Comparison of ENCODE assay signal across 10 cellular contexts in genomic region chr12:62724947-62725447, GRCh38.
DNase-seq lines count a peak whose midpoint lies in the region; ATAC-seq and TF ChIP-seq lines count a peak whose summit lies in the region.
"Had no signal": no experiment of that assay in that cellular context is flagged by ENCODE, and none has a peak within 500 bp of the region (broad histone marks: within the 10 kb centered on the region; RNA-seq: fewer than 3 reads in every experiment).

No MANE protein-coding gene starts in this region.

- H3K27ac ChIP-seq in Panc1 (ENCODE audit: low read length) = peak overlapping the region; percentile 95
- H3K27ac ChIP-seq in parathyroid adenoma = no peak overlapping the region

- intact Hi-C loops in Panc1 (cut with micrococcal nuclease; ENCODE audit: unreplicated experiment) = no loop called here
- intact Hi-C loops in activated CD4-positive, alpha-beta memory T cell treated with anti-CD3 and anti-CD28 coated beads for 36 hours (cut with micrococcal nuclease) = no loop called here

- no peak overlapping the region for H2AFZ ChIP-seq in parathyroid adenoma

- peak overlapping the region; percentile 24 for H3K4me2 ChIP-seq in parathyroid adenoma (ENCODE audit: low read length)

- ATAC-seq in Panc1 = peak; percentile 96
- ATAC-seq in GM18907 (IDR thresholded peaks at IDR 0.05; ENCODE audit: unreplicated experiment) = no peak

- H3K4me3 ChIP-seq in Panc1 (ENCODE audit: low read depth in 2 of 2, low read length in 2 of 2) = no peak overlapping the region
- H3K4me3 ChIP-seq in parathyroid adenoma (ENCODE audit: low read depth, low read length) = no peak overlapping the region
- H3K4me3 ChIP-seq: tibial artery had no signal

- in situ Hi-C loops in Panc1 (cut with HindIII; ENCODE audit: low pct_unique_long_range_greater_than_20kb, low sequenced_read_pairs) = no loop called here

- no peaks in the 10 kb centered on the region; the same call in 1 of the 2 replicates for H3K9me3 ChIP-seq in Panc1 (ENCODE audit: control insufficient read depth, insufficient read depth, low read depth, low read length)
- no peaks in the 10 kb centered on the region for H3K9me3 ChIP-seq in parathyroid adenoma (ENCODE audit: control insufficient read depth, low read length)
- H3K9me3 ChIP-seq: tibial artery had no signal

- CTCF ChIA-PET in Panc1 (lab: Charles Lee) = interaction anchor here (0.6 kb wide), 1 partner anchor 15 kb away, joined by 4 read pairs; no protein-coding TSS in a partner anchor
- CTCF ChIA-PET in activated CD4-positive, alpha-beta memory T cell treated with anti-CD3 and anti-CD28 coated beads for 36 hours (lab: Charles Lee) = no interaction called here

- DNase-seq in ELR (ENCODE audit: low read depth) (peak; percentile 98), Panc1 (ENCODE audit: low read depth, low spot score) (peak; percentile 72), fibroblast of peridontal ligament (ENCODE audit: extremely low read depth) (peak; percentile 95), HuH-7 (ENCODE audit: low spot score) (no peak), NCI-H2171 treated with DMSO at 0.1 percent for 48 hours (lab: John Stamatoyannopoulos, UW) (no peak)
- DNase-seq in activated CD4-positive, alpha-beta memory T cell treated with anti-CD3 and anti-CD28 coated beads for 36 hours = no peak
- DNase-seq: T-helper 9 cell had no signal

- H3K36me3 ChIP-seq in Panc1 (ENCODE audit: control insufficient read depth, insufficient read depth, low read length) (no peaks in the 10 kb centered on the region), parathyroid adenoma (ENCODE audit: control insufficient read depth, insufficient read depth, low read length) (no peaks in the 10 kb centered on the region)
- H3K36me3 ChIP-seq: tibial artery had no signal

- BruUV-seq in Panc1 (replicated peaks; lab: Mats Ljungman, UMichigan) = no TSS peak

- H3K27ac Mint-ChIP-seq in activated CD4-positive, alpha-beta memory T cell treated with anti-CD3 and anti-CD28 coated beads for 36 hours = no peak overlapping the region

- H3K36me3 Mint-ChIP-seq in activated CD4-positive, alpha-beta memory T cell treated with anti-CD3 and anti-CD28 coated beads for 36 hours = no peaks in the 10 kb centered on the region

- H3K9me3 Mint-ChIP-seq in activated CD4-positive, alpha-beta memory T cell treated with anti-CD3 and anti-CD28 coated beads for 36 hours = no peaks in the 10 kb centered on the region

- TF ChIP-seq CTCF in Panc1 (IDR thresholded peaks at IDR 0.05) (no peak), parathyroid adenoma (IDR thresholded peaks at IDR 0.05) (no peak)

- H3K4me1 Mint-ChIP-seq in activated CD4-positive, alpha-beta memory T cell treated with anti-CD3 and anti-CD28 coated beads for 36 hours (ENCODE audit: low read depth) = no peaks in the 10 kb centered on the region

- peaks cover 11% of the 10 kb centered on the region for H3K79me2 ChIP-seq in parathyroid adenoma

- peaks cover 62% of the 10 kb centered on the region for H3K4me1 ChIP-seq in Panc1 (ENCODE audit: control insufficient read depth, insufficient read depth, low read length)
- H3K4me1 ChIP-seq in parathyroid adenoma = peaks cover 12% of the 10 kb centered on the region

- no peak overlapping the region for H3K4me3 Mint-ChIP-seq in activated CD4-positive, alpha-beta memory T cell treated with anti-CD3 and anti-CD28 coated beads for 36 hours

- H3K27me3 Mint-ChIP-seq in activated CD4-positive, alpha-beta memory T cell treated with anti-CD3 and anti-CD28 coated beads for 36 hours = peaks cover 2% of the 10 kb centered on the region

- POLR2A ChIA-PET in Panc1 (lab: Charles Lee) = interaction anchor here (0.7 kb wide), 1 partner anchor 30 kb away, joined by 4 read pairs; no protein-coding TSS in a partner anchor
- POLR2A ChIA-PET in activated CD4-positive, alpha-beta memory T cell treated with anti-CD3 and anti-CD28 coated beads for 36 hours (lab: Charles Lee) = no interaction called here

- H3K27me3 ChIP-seq in Panc1 (ENCODE audit: control insufficient read depth, insufficient read depth, low read length) (no peaks in the 10 kb centered on the region), parathyroid adenoma (ENCODE audit: control insufficient read depth, insufficient read depth, low read length) (no peaks in the 10 kb centered on the region)
- H3K27me3 ChIP-seq: tibial artery had no signal

- H3K9ac ChIP-seq in parathyroid adenoma = no peak overlapping the region

Comparison
In these comparisons a context has a peak if more than half of its experiments do, and no peak if none do; other contexts are left out.
1. DNase-seq: peak in ELR (single experiment), Panc1 (single experiment) and fibroblast of peridontal ligament (single experiment); none in HuH-7 (single experiment), NCI-H2171 treated with DMSO at 0.1 percent for 48 hours (single experiment) and activated CD4-positive, alpha-beta memory T cell treated with anti-CD3 and anti-CD28 coated beads for 36 hours (single experiment).